ENCODE assay signal across 15 cellular contexts in the genomic region with DNA sequence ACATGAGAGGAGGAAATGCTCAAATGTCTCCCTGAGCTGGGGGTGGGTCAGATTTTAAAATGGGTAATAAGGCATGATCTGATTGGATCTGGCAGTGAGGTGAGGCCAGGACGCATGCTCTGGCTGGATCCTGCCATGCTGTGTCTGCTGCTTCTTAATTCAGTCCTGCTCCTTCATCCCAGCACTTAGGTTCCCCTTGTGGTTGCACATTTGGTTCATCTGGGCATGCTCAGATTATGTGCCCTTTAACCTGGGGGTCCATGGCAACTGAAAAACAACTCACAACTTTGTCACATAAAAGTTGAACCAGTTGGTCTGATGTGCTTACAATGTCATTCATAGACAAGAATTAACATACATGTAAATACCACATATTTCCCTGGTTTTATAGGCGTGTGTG.
"Had no signal": no experiment of that assay in that cellular context is flagged by ENCODE, and none has a peak within 500 bp of the region (broad histone marks: within the 10 kb centered on the region; RNA-seq: fewer than 3 reads in every experiment).

No MANE protein-coding gene starts in this region.

- H3K27me3 Mint-ChIP-seq: activated naive CD8-positive, alpha-beta T cell treated with anti-CD3 and anti-CD28 coated beads, Interleukin-2, amount 50 U/mL, for 24 hours; activated T-helper 17 cell treated with anti-CD3 and anti-CD28 coated beads, Interleukin-2, amount 50 U/mL, for 72 hours had no signal

- H3K4me1 Mint-ChIP-seq: neural crest cell had no signal

- H3K27ac Mint-ChIP-seq: activated naive CD8-positive, alpha-beta T cell treated with anti-CD3 and anti-CD28 coated beads, Interleukin-2, amount 50 U/mL, for 24 hours; activated T-helper 17 cell treated with anti-CD3 and anti-CD28 coated beads, Interleukin-2, amount 50 U/mL, for 72 hours; T-helper 2 cell treated with Interferon-gamma antibody and Interleukin-4, amounts not matched to agents 5 μg/mL and 100 μg/mL, for 36 hours had no signal

- H3K4me3 ChIP-seq: tibial artery, vagina had no signal

- DNase-seq: activated CD4-positive, alpha-beta T cell treated with anti-CD3 and anti-CD28 coated beads, Interleukin-2, amount 50 U/mL, for 48 hours; activated CD4-positive, CD25-positive, alpha-beta regulatory T cell treated with anti-CD3 and anti-CD28 coated beads, Interleukin-2, amount 50 U/mL, for 72 hours; activated naive CD4-positive, alpha-beta T cell treated with Interleukin-2 at 50 U/mL for 16 hours; activated naive CD8-positive, alpha-beta T cell treated with anti-CD3 and anti-CD28 coated beads, Interleukin-2, amount 50 U/mL, for 24 hours; aorta; cortex of kidney; effector CD8-positive, alpha-beta T cell; foreskin melanocyte; stimulated activated CD4-positive, alpha-beta T cell treated with anti-CD3 and anti-CD28 coated beads, Interleukin-2, amount 100 ng/mL, for 48 hours; stimulated activated naive CD4-positive, alpha-beta T cell; tibial artery had no signal

- H3K27ac ChIP-seq: tibial artery, vagina had no signal

- H3K36me3 ChIP-seq: tibial artery, vagina had no signal

- ATAC-seq: activated naive CD8-positive, alpha-beta T cell treated with anti-CD3 and anti-CD28 coated beads, Interleukin-2, amount 50 U/mL, for 24 hours; activated T-helper 17 cell treated with anti-CD3 and anti-CD28 coated beads, Interleukin-2, amount 50 U/mL, for 72 hours had no signal

- H3K4me3 Mint-ChIP-seq: activated naive CD8-positive, alpha-beta T cell treated with anti-CD3 and anti-CD28 coated beads, Interleukin-2, amount 50 U/mL, for 24 hours; activated T-helper 17 cell treated with anti-CD3 and anti-CD28 coated beads, Interleukin-2, amount 50 U/mL, for 72 hours; neural crest cell; T-helper 2 cell treated with Interferon-gamma antibody and Interleukin-4, amounts not matched to agents 5 μg/mL and 100 μg/mL, for 36 hours had no signal

- H3K9me3 Mint-ChIP-seq: activated naive CD8-positive, alpha-beta T cell treated with anti-CD3 and anti-CD28 coated beads, Interleukin-2, amount 50 U/mL, for 24 hours; activated T-helper 17 cell treated with anti-CD3 and anti-CD28 coated beads, Interleukin-2, amount 50 U/mL, for 72 hours; neural crest cell; T-helper 2 cell treated with Interferon-gamma antibody and Interleukin-4, amounts not matched to agents 5 μg/mL and 100 μg/mL, for 36 hours had no signal

- H3K9me3 ChIP-seq: tibial artery, vagina had no signal

- H3K27me3 ChIP-seq: tibial artery, vagina had no signal
